ENCODE assay signal across 2 cellular contexts in genomic region chr20:34285450-34285849, GRCh38.
TF ChIP-seq lines count a peak whose summit lies in the region.

No MANE protein-coding gene starts in this region.

TF ChIP-seq in GM23338, 12 proteins besides CTCF, POLR2A, EP300 and RAD21:
- no peak for TF ChIP-seq EZH2 (IDR thresholded peaks at IDR 0.05; ENCODE audit: low read depth, unreplicated experiment)
- TF ChIP-seq EZH2phosphoT487 (IDR thresholded peaks at IDR 0.05; ENCODE audit: unreplicated experiment): no peak
- no peak for TF ChIP-seq POLR2AphosphoS5 (IDR thresholded peaks at IDR 0.05; ENCODE audit: low read depth)
- no peak for TF ChIP-seq JUNB (IDR thresholded peaks at IDR 0.05; ENCODE audit: unreplicated experiment)
- no peak for TF ChIP-seq REST (IDR thresholded peaks at IDR 0.05; ENCODE audit: unreplicated experiment)
- no peak for TF ChIP-seq STAT1 (IDR thresholded peaks at IDR 0.05; ENCODE audit: unreplicated experiment)
- no peak for TF ChIP-seq ZNF114 (CRISPR knock-in tag; IDR thresholded peaks at IDR 0.05)
- no peak for TF ChIP-seq ZNF462 (CRISPR knock-in tag; IDR thresholded peaks at IDR 0.05)
- TF ChIP-seq ETS1 (IDR thresholded peaks at IDR 0.05): no peak
- no peak for TF ChIP-seq NANOG (IDR thresholded peaks at IDR 0.05; ENCODE audit: borderline replicate concordance)
- no peak for TF ChIP-seq ZNF331 (CRISPR knock-in tag; IDR thresholded peaks at IDR 0.05; ENCODE audit: low read depth)
- TF ChIP-seq CREB1 (CRISPR knock-in tag; IDR thresholded peaks at IDR 0.05; ENCODE audit: low read depth): no peak

TF ChIP-seq in H1, 55 proteins besides CTCF, POLR2A, EP300 and RAD21:
- TF ChIP-seq CHD1 (IDR thresholded peaks at IDR 0.05; ENCODE audit: low read depth, low read length) (no peak), ZNF274 (IDR thresholded peaks at IDR 0.05; ENCODE audit: borderline replicate concordance, extremely low read depth, low read length) (no peak), BRCA1 (IDR thresholded peaks at IDR 0.05; ENCODE audit: low read depth, low read length) (no peak), NANOG (IDR thresholded peaks at IDR 0.05; ENCODE audit: insufficient read depth, low read depth, low read length, poor library complexity, severe bottlenecking) (no peak), HDAC2 (IDR thresholded peaks at IDR 0.05; ENCODE audit: borderline replicate concordance in 1 of 2, low read depth in 2 of 2, low read length in 2 of 2) (no peak), SUZ12 (IDR thresholded peaks at IDR 0.05; ENCODE audit: low read length) (no peak), SP2 (IDR thresholded peaks at IDR 0.05; ENCODE audit: low read length) (no peak), TAF7 (optimal IDR thresholded peaks at IDR 0.05; ENCODE audit: borderline replicate concordance, low read depth, low read length) (no peak), JUND (IDR thresholded peaks at IDR 0.05; ENCODE audit: low read length) (no peak), CHD7 (IDR thresholded peaks at IDR 0.05; ENCODE audit: insufficient replicate concordance, low read length) (no peak), CREB1 (IDR thresholded peaks at IDR 0.05) (no peak), SAP30 (IDR thresholded peaks at IDR 0.05; ENCODE audit: insufficient read depth, insufficient replicate concordance, low read length) (no peak)
